ENCODE assay signal across 11 cellular contexts in the genomic region with DNA sequence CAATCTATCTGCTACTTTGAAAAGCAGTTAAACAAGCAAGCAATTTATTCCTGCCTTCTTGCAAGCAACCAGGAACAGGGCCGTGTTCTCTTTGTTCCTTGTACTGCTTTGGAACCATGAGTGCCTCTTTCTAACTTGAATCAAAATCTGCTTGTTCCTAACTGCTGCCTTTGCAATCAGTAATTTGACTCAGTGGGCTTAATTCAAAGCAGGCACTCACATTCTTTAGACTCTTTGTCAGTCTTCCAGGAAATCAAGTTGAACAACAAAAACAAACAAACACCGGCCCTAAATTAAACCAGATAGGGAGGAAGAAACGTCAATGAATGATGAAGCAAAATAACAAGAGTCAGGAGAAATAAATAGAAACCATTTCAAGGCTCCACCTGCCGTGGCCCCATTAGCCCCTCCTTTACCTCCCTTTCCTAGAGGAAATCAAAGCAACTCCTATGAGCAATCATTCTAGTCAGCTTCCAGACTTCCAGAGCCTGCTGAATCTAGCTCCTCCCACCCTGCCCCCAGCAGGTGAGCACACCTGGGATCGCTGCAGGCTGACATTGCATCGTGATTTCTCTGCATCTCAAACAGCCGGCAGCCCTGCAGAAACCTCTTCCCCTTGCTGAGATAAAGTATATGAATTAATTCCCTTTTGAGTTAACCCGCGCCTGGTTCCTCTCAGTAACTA.
A peak's percentile ranks its signal among the peaks of the same experiment; 100 is the strongest.
DNase-seq lines count a peak whose midpoint lies in the region; ATAC-seq and TF ChIP-seq lines count a peak whose summit lies in the region.
"Had no signal": no experiment of that assay in that cellular context is flagged by ENCODE, and none has a peak within 500 bp of the region (broad histone marks: within the 10 kb centered on the region; RNA-seq: fewer than 3 reads in every experiment).

No MANE protein-coding gene starts in this region.

- no peaks in the 10 kb centered on the region for H3K27me3 ChIP-seq in dorsolateral prefrontal cortex
- H3K27me3 ChIP-seq: neutrophil had no signal

- peak overlapping the region in 55 of 59 donors; percentile 10 to 82 (median 60) for H3K27ac ChIP-seq in dorsolateral prefrontal cortex
- H3K27ac ChIP-seq: BLaER1 treated with 17β-estradiol and CSF1 and Interleukin-3, amounts not matched to agents 10 nM and 100 nM; neutrophil had no signal

- intact Hi-C loops in dorsolateral prefrontal cortex (cut with DNase I) = no loop called here

- DNase-seq in COLO829 (ENCODE audit: low spot score) (peak; percentile 16), NCI-H2171 treated with DMSO at 0.1 percent for 48 hours (lab: John Stamatoyannopoulos, UW) (peak; percentile 61), dorsolateral prefrontal cortex (peak in 1 of 10 donors; percentile 44), mesothelial cell of epicardium (ENCODE audit: low spot score in 2 of 2, unreplicated experiment in 2 of 2) (no peak), NCI-H2227 treated with DMSO at 0.1 percent for 48 hours (lab: John Stamatoyannopoulos, UW) (no peak)
- DNase-seq in activated T-cell treated with anti-CD3 and anti-CD28 coated beads, Interleukin-2, amount 50 U/mL, for 48 hours = no peak
- DNase-seq in stimulated activated naive CD4-positive, alpha-beta T cell treated with Interleukin-2 at 50 U/mL for 16 hours (lab: John Stamatoyannopoulos, UW) = no peak
- DNase-seq: effector memory CD4-positive, alpha-beta T cell had no signal

- H3K4me3 Mint-ChIP-seq in mesothelial cell of epicardium = peak overlapping the region; percentile 53

- H3K4me3 ChIP-seq in dorsolateral prefrontal cortex = peak overlapping the region in 12 of 59 donors; percentile 2 to 38 (median 18)
- H3K4me3 ChIP-seq: BLaER1 treated with 17β-estradiol and CSF1 and Interleukin-3, amounts not matched to agents 10 nM and 100 nM had no signal

- peak overlapping the region; percentile 88 for H3K27ac Mint-ChIP-seq in mesothelial cell of epicardium

- H3K9me3 Mint-ChIP-seq in mesothelial cell of epicardium = no peaks in the 10 kb centered on the region

- ATAC-seq in GM18909 (IDR thresholded peaks at IDR 0.05; ENCODE audit: poor library complexity, unreplicated experiment) = no peak

- H3K4me1 Mint-ChIP-seq in mesothelial cell of epicardium = peaks cover 68% of the 10 kb centered on the region

- TF ChIP-seq CTCF in dorsolateral prefrontal cortex (IDR thresholded peaks at IDR 0.05 in 54 of 56, conservative IDR thresholded peaks at IDR 0.05 in 2 of 56; ENCODE audit: low read depth in 1 of 56, partially characterized antibody in 56 of 56) = no peak
- no peak for TF ChIP-seq CTCF in mesothelial cell of epicardium (IDR thresholded peaks at IDR 0.05; ENCODE audit: unreplicated experiment)

- H3K36me3 Mint-ChIP-seq in mesothelial cell of epicardium = no peaks in the 10 kb centered on the region

- no peaks in the 10 kb centered on the region for H3K27me3 Mint-ChIP-seq in mesothelial cell of epicardium (ENCODE audit: low read depth)

Comparison
In these comparisons a context has a peak if more than half of its experiments do, and no peak if none do; other contexts are left out.
1. DNase-seq: peak in COLO829 (single experiment) and NCI-H2171 treated with DMSO at 0.1 percent for 48 hours (single experiment); none in mesothelial cell of epicardium (0 of 2), NCI-H2227 treated with DMSO at 0.1 percent for 48 hours (single experiment), activated T-cell treated with anti-CD3 and anti-CD28 coated beads, Interleukin-2, amount 50 U/mL, for 48 hours (0 of 2) and stimulated activated naive CD4-positive, alpha-beta T cell treated with Interleukin-2 at 50 U/mL for 16 hours (single experiment).